In genomic region chr17:50093246-50093645, GRCh38 we compare ENCODE assay signal across 27 cellular contexts. TPM values are rescaled to one million over a fixed set of nuclear protein-coding genes. Genes with fewer than 3 reads are reported as not detected.
A peak's percentile ranks its signal among the peaks of the same experiment; 100 is the strongest.
DNase-seq lines count a peak whose midpoint lies in the region; ATAC-seq, FAIRE-seq and TF ChIP-seq lines count a peak whose summit lies in the region.
"Had no signal": no experiment of that assay in that cellular context is flagged by ENCODE, and none has a peak within 500 bp of the region (broad histone marks: within the 10 kb centered on the region; RNA-seq: fewer than 3 reads in every experiment).

No MANE protein-coding gene starts in this region.

- no peak overlapping the region for H3K9ac ChIP-seq in neural progenitor cell
- H3K9ac ChIP-seq: parathyroid adenoma had no signal

- H3K36me3 ChIP-seq in neural progenitor cell (no peaks in the 10 kb centered on the region), small intestine (ENCODE audit: control insufficient read depth in 2 of 2, insufficient read depth in 2 of 2, low read length in 2 of 2) (peaks cover 0 to 13% of the 10 kb centered on the region in 2 donors), esophagus muscularis mucosa (peaks cover 10 to 37% (median 35%) of the 10 kb centered on the region in 4 donors)

- POLR2A ChIA-PET in T-cell (lab: Charles Lee) = no interaction called here

- H3K4me1 ChIP-seq in neural progenitor cell (peaks cover 13% of the 10 kb centered on the region), small intestine (ENCODE audit: control insufficient read depth in 2 of 2, insufficient read depth in 1 of 2, low read depth in 1 of 2, low read length in 1 of 2) (peaks cover 2 to 5% of the 10 kb centered on the region in 2 donors), esophagus muscularis mucosa (peaks cover 23 to 39% (median 37%) of the 10 kb centered on the region in 4 donors)

- peaks cover 13% of the 10 kb centered on the region for H3K79me2 ChIP-seq in neural progenitor cell (ENCODE audit: low read depth)

- no peak for TF ChIP-seq EP300 in esophagus muscularis mucosa (IDR thresholded peaks at IDR 0.05)

- no peak overlapping the region for H3K4me2 ChIP-seq in neural progenitor cell

- CTCF ChIA-PET in Calu3 (lab: Charles Lee) = interaction anchor here (0.9 to 3.8 kb wide), 7 partner anchors 13 to 177 kb away, joined by 3 to 34 read pairs (median 7); partner anchors contain the start of gene ITGA3
- CTCF ChIA-PET in T-cell (lab: Charles Lee) = interaction anchor here (0.6 to 1.9 kb wide), 9 partner anchors 14 to 856 kb away, joined by 3 to 5 read pairs (median 4); partner anchors contain the start of gene SAMD14 (in 1 of the 2)

- no peaks in the 10 kb centered on the region for H3K27me3 Mint-ChIP-seq in Calu3 (ENCODE audit: unreplicated experiment)
- H3K27me3 Mint-ChIP-seq in T-cell = no peaks in the 10 kb centered on the region
- peaks cover 24% of the 10 kb centered on the region for H3K27me3 Mint-ChIP-seq in neural progenitor cell (ENCODE audit: insufficient read depth, low read depth)
- H3K27me3 Mint-ChIP-seq: stimulated activated memory B cell treated with anti-CD40 and anti-IgM and Interleukin-4, amounts not matched to agents 10 μg/mL and 1 μg/mL and 100 μg/mL, for 72 hours had no signal

- H3K27me3 ChIP-seq in dorsolateral prefrontal cortex = no peaks in the 10 kb centered on the region
- no peaks in the 10 kb centered on the region for H3K27me3 ChIP-seq in neural progenitor cell
- no peaks in the 10 kb centered on the region for H3K27me3 ChIP-seq in small intestine (ENCODE audit: control insufficient read depth in 2 of 2, insufficient read depth in 2 of 2, low read length in 2 of 2)
- H3K27me3 ChIP-seq in esophagus muscularis mucosa = no peaks in the 10 kb centered on the region
- H3K27me3 ChIP-seq: right atrium auricular region, suprapubic skin had no signal

- ATAC-seq in T-cell (replicated peaks in 1 of 4) = no peak
- ATAC-seq: activated CD4-positive, CD25-positive, alpha-beta regulatory T cell treated with anti-CD3 and anti-CD28 coated beads, Interleukin-2, amount 50 U/mL, for 24 hours; naive thymus-derived CD8-positive, alpha-beta T cell; stimulated activated memory B cell treated with anti-CD40 and anti-IgM and Interleukin-4, amounts not matched to agents 10 μg/mL and 1 μg/mL and 100 μg/mL, for 72 hours had no signal

- H3K27ac Mint-ChIP-seq in Calu3 (ENCODE audit: unreplicated experiment) = peak overlapping the region; percentile 89
- peak overlapping the region; percentile 34 to 74 for H3K27ac Mint-ChIP-seq in T-cell
- peak overlapping the region; percentile 9 for H3K27ac Mint-ChIP-seq in neural progenitor cell
- H3K27ac Mint-ChIP-seq: activated naive CD4-positive, alpha-beta T cell treated with anti-CD3 and anti-CD28 coated beads, Interleukin-2, amount 10 ng/mL, durations not matched to agents 7 days and 5 days; stimulated activated memory B cell treated with anti-CD40 and anti-IgM and Interleukin-4, amounts not matched to agents 10 μg/mL and 1 μg/mL and 100 μg/mL, for 72 hours had no signal

- peak overlapping the region in 35 of 59 donors; percentile 32 to 96 (median 93) for H3K27ac ChIP-seq in dorsolateral prefrontal cortex
- H3K27ac ChIP-seq in neural progenitor cell = no peak overlapping the region
- no peak overlapping the region for H3K27ac ChIP-seq in small intestine (ENCODE audit: low read depth in 1 of 2, low read length in 1 of 2)
- no peak overlapping the region for H3K27ac ChIP-seq in esophagus muscularis mucosa (replicated peaks in 1 of 4)
- H3K27ac ChIP-seq: left ventricle myocardium inferior, parathyroid adenoma, suprapubic skin had no signal

- WGBS in small intestine, 3 donors = 84 to 90% (median 88%) methylated on average over 3 of the region's 3 CpGs
- WGBS in esophagus muscularis mucosa = 90% methylated on average over 3 of the region's 3 CpGs

- H3F3A ChIP-seq in neural progenitor cell (ENCODE audit: low read depth) = peaks cover 4% of the 10 kb centered on the region

- BruUV-seq in Calu3 (replicated peaks; lab: Mats Ljungman, UMichigan) = no TSS peak

- no peak overlapping the region for H2AFZ ChIP-seq in neural progenitor cell (replicated peaks)

- no peak for FAIRE-seq in small intestine (lab: Jason Lieb, UNC)

- H3K36me3 Mint-ChIP-seq in Calu3 (ENCODE audit: insufficient read depth, unreplicated experiment) (peaks cover 80% of the 10 kb centered on the region), T-cell (no peaks in the 10 kb centered on the region), neural progenitor cell (peaks cover 1% of the 10 kb centered on the region)

- H3K9me3 ChIP-seq in neural progenitor cell (ENCODE audit: low read depth) = no peaks in the 10 kb centered on the region
- no peaks in the 10 kb centered on the region for H3K9me3 ChIP-seq in small intestine (ENCODE audit: control insufficient read depth, low read depth)
- H3K9me3 ChIP-seq in esophagus muscularis mucosa = no peaks in the 10 kb centered on the region
- H3K9me3 ChIP-seq: left ventricle myocardium inferior, right atrium auricular region, suprapubic skin had no signal

- no peaks in the 10 kb centered on the region for H4K20me1 ChIP-seq in neural progenitor cell (ENCODE audit: low read depth)

- H3K4me1 Mint-ChIP-seq in Calu3 (ENCODE audit: low read depth, unreplicated experiment) = peaks cover 34% of the 10 kb centered on the region
- peaks cover 28 to 45% (median 29%) of the 10 kb centered on the region in 3 donors for H3K4me1 Mint-ChIP-seq in T-cell
- peaks cover 19% of the 10 kb centered on the region for H3K4me1 Mint-ChIP-seq in neural progenitor cell

- intact Hi-C loops in Calu3 (cut with micrococcal nuclease; ENCODE audit: unreplicated experiment) = loop anchor here (5.0 kb wide), 1 partner anchor 36 kb away; the partner anchor contains the start of gene ITGA3
- intact Hi-C loops in dorsolateral prefrontal cortex (cut with DNase I) = loop anchor here in 1 of 2 donors (2.0 to 10.0 kb wide), 2 partner anchors 182 to 204 kb away; partner anchors contain the start of gene TMEM92
- intact Hi-C loops in esophagus muscularis mucosa (cut with DNase I) = loop anchor here (5.0 kb wide), 1 partner anchor 204 kb away; no protein-coding TSS in a partner anchor

- no peak for TF ChIP-seq CTCF in Calu3 (IDR thresholded peaks at IDR 0.05; ENCODE audit: unreplicated experiment)
- no peak for TF ChIP-seq CTCF in dorsolateral prefrontal cortex (IDR thresholded peaks at IDR 0.05 in 54 of 56, conservative IDR thresholded peaks at IDR 0.05 in 2 of 56; ENCODE audit: low read depth in 1 of 56, partially characterized antibody in 56 of 56)
- no peak for TF ChIP-seq CTCF in neural progenitor cell (IDR thresholded peaks at IDR 0.05)
- no peak for TF ChIP-seq CTCF in esophagus muscularis mucosa (IDR thresholded peaks at IDR 0.05)

- TF ChIP-seq POLR2A in esophagus muscularis mucosa (IDR thresholded peaks at IDR 0.05; ENCODE audit: low read depth) = no peak

- DNase-seq in Calu3 (no peak), T-cell (no peak), dorsolateral prefrontal cortex (no peak), neural progenitor cell (ENCODE audit: low spot score) (no peak), H4 (ENCODE audit: low spot score) (no peak), small intestine (no peak), esophagus muscularis mucosa (ENCODE audit: extremely low spot score) (no peak)
- no peak for DNase-seq in activated CD8-positive, alpha-beta memory T cell treated with anti-CD3 and anti-CD28 coated beads for 24 hours
- DNase-seq: activated CD4-positive, alpha-beta T cell treated with anti-CD3 and anti-CD28 coated beads, Interleukin-2, amount 50 U/mL, for 48 hours; activated CD8-positive, alpha-beta memory T cell treated with anti-CD3 and anti-CD28 coated beads, Interleukin-2, amount 50 U/mL, for 4 hours; activated naive CD4-positive, alpha-beta T cell treated with anti-CD3 and anti-CD28 coated beads, Interleukin-2, amount 10 ng/mL, durations not matched to agents 7 days and 5 days; anterior cingulate cortex; C1 segment of cervical spinal cord; caudate nucleus; DND-41; left ventricle myocardium inferior; midbrain; naive thymus-derived CD8-positive, alpha-beta T cell; NCI-H446 treated with DMSO at 0.1 percent for 48 hours; SHP77; stimulated activated CD4-positive, alpha-beta T cell treated with anti-CD3 and anti-CD28 coated beads, Interleukin-12 subunit alpha, Interleukin-12 subunit beta, amount 100 ng/mL, for 4 hours; stimulated activated CD4-positive, alpha-beta T cell treated with anti-CD3 and anti-CD28 coated beads, Interleukin-4, amount 100 ng/mL, for 24 hours had no signal

- H3K9me3 Mint-ChIP-seq in Calu3 (ENCODE audit: low read depth, unreplicated experiment) (no peaks in the 10 kb centered on the region), T-cell (no peaks in the 10 kb centered on the region), neural progenitor cell (no peaks in the 10 kb centered on the region)
- H3K9me3 Mint-ChIP-seq: activated naive CD4-positive, alpha-beta T cell treated with anti-CD3 and anti-CD28 coated beads, Interleukin-2, amount 10 ng/mL, durations not matched to agents 7 days and 5 days; naive thymus-derived CD8-positive, alpha-beta T cell; stimulated activated memory B cell treated with anti-CD40 and anti-IgM and Interleukin-4, amounts not matched to agents 10 μg/mL and 1 μg/mL and 100 μg/mL, for 72 hours had no signal

- H3K4me3 ChIP-seq in dorsolateral prefrontal cortex (no peak overlapping the region), neural progenitor cell (no peak overlapping the region), small intestine (ENCODE audit: low read depth in 1 of 2, low read length in 2 of 2) (no peak overlapping the region), esophagus muscularis mucosa (no peak overlapping the region)
- H3K4me3 ChIP-seq: left ventricle myocardium inferior, right atrium auricular region, suprapubic skin had no signal

- no peak overlapping the region for H3K4me3 Mint-ChIP-seq in Calu3 (ENCODE audit: low read depth, unreplicated experiment)
- peak overlapping the region in 1 of 3 donors; percentile 95 for H3K4me3 Mint-ChIP-seq in T-cell
- no peak overlapping the region for H3K4me3 Mint-ChIP-seq in neural progenitor cell
- H3K4me3 Mint-ChIP-seq: activated naive CD4-positive, alpha-beta T cell treated with anti-CD3 and anti-CD28 coated beads, Interleukin-2, amount 10 ng/mL, durations not matched to agents 7 days and 5 days; stimulated activated memory B cell treated with anti-CD40 and anti-IgM and Interleukin-4, amounts not matched to agents 10 μg/mL and 1 μg/mL and 100 μg/mL, for 72 hours had no signal

RNA-seq across cellular contexts. Expression of gene PDK2, which starts 1.9 kb away (rescaled TPM):
- total RNA-seq in Calu3 (2022) (29.5 and 39.1 TPM in 2 replicates), T-cell (10 to 100 TPM; 18.8 to 37.2 (median 30.0) TPM), dorsolateral prefrontal cortex (100 to 1,000 TPM in 115 of 120 experiments, 10 to 100 TPM in 5; 87.1 to 176 (median 131) TPM), neural progenitor cell (ENCODE audit: low replicate concordance) (12.6 and 17.3 TPM in 2 replicates), esophagus muscularis mucosa (100 to 1,000 TPM in 1 of 4 donors, 10 to 100 TPM in 3; 31.6 to 118 (median 61.4) TPM)
- total RNA-seq in H4 (2014; rRNA removed; shearing (Covaris generic)) = 37.6 and 41.2 TPM in 2 replicates
- polyA plus RNA-seq in small intestine = 10 to 100 TPM; 27.2 to 39.6 (median 34.0) TPM

RNA-seq across cellular contexts. Expression of gene SAMD14, which starts 36.7 kb away (rescaled TPM):
- not detected in 2 replicates for total RNA-seq in Calu3 (2022)
- total RNA-seq in T-cell = under 1 TPM; 0.23 to 0.70 (median 0.35) TPM
- 100 to 1,000 TPM in 2 of 120 experiments, 10 to 100 TPM in 118; 17.9 to 122 (median 58.2) TPM for total RNA-seq in dorsolateral prefrontal cortex
- total RNA-seq in neural progenitor cell (ENCODE audit: low replicate concordance) = 8.7 and 27.9 TPM in 2 replicates
- total RNA-seq in H4 (2014; rRNA removed; shearing (Covaris generic)) = 0.70 and 1.2 TPM in 2 replicates
- 1 to 10 TPM in 1 of 3 donors, under 1 TPM in 2; 0.54 to 2.1 (median 0.67) TPM for polyA plus RNA-seq in small intestine
- 1 to 10 TPM in 3 of 4 donors, under 1 TPM in 1; 0.98 to 1.8 (median 1.5) TPM for total RNA-seq in esophagus muscularis mucosa
- polyA plus RNA-seq: naive thymus-derived CD8-positive, alpha-beta T cell had no signal

RNA-seq across cellular contexts. Expression of gene ITGA3, which starts 37.3 kb away (rescaled TPM):
- total RNA-seq in Calu3 (2022) (539 and 709 TPM in 2 replicates), T-cell (10 to 100 TPM in 3 of 5 donors, 1 to 10 TPM in 2; 8.5 to 20.0 (median 14.8) TPM), dorsolateral prefrontal cortex (10 to 100 TPM; 12.7 to 53.3 (median 33.2) TPM), neural progenitor cell (ENCODE audit: low replicate concordance) (7.7 and 11.9 TPM in 2 replicates), esophagus muscularis mucosa (10 to 100 TPM; 38.9 to 96.7 (median 58.6) TPM)
- 106 and 129 TPM in 2 replicates for total RNA-seq in H4 (2014; rRNA removed; shearing (Covaris generic))
- 10 to 100 TPM; 53.5 to 96.4 (median 75.7) TPM for polyA plus RNA-seq in small intestine

RNA-seq across cellular contexts. Expression of gene PPP1R9B, which starts 57.2 kb away (rescaled TPM):
- 74.3 and 89.7 TPM in 2 replicates for total RNA-seq in Calu3 (2022)
- 10 to 100 TPM; 69.5 to 95.9 (median 91.3) TPM for total RNA-seq in T-cell
- 100 to 1,000 TPM in 118 of 120 experiments, 10 to 100 TPM in 2; 74.6 to 225 (median 160) TPM for total RNA-seq in dorsolateral prefrontal cortex
- total RNA-seq in neural progenitor cell (ENCODE audit: low replicate concordance) = 12.0 and 31.4 TPM in 2 replicates
- 16.3 and 18.5 TPM in 2 replicates for total RNA-seq in H4 (2014; rRNA removed; shearing (Covaris generic))
- polyA plus RNA-seq in small intestine = 10 to 100 TPM; 14.1 to 25.7 (median 17.4) TPM
- total RNA-seq in esophagus muscularis mucosa = 10 to 100 TPM; 20.2 to 46.3 (median 37.5) TPM

Comparison
In these comparisons a context has a peak if more than half of its experiments do, and no peak if none do; other contexts are left out.
1. H3K27ac Mint-ChIP-seq: peak in every context shown above with its lines; median percentile 89 in Calu3; 54 in T-cell; 9 in neural progenitor cell.
2. H3K27ac ChIP-seq: peak in dorsolateral prefrontal cortex (35 of 59); none in neural progenitor cell (single experiment), small intestine (0 of 2) and esophagus muscularis mucosa (0 of 4).